Comparison of ENCODE assay signal across 20 cellular contexts in the genomic region with DNA sequence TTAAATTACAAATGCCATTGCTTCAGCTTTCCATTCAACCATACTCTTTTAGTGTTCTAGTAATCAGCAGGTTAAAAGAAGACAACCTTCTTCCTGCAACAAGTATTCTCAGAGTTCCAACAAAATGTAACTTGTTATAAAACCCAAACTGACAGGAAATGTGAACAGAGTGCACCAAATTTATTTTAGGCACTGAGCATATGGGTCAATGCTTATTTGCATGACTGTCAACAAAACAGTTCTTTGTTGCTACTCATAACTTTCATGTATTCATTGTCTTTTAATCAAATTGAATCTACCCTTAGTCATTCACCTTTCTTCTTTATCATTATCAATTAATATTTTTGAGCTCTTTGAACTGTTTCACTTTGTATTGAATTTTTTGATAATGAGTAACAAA.
"Had no signal": no experiment of that assay in that cellular context is flagged by ENCODE, and none has a peak within 500 bp of the region (broad histone marks: within the 10 kb centered on the region; RNA-seq: fewer than 3 reads in every experiment).

No MANE protein-coding gene starts in this region.

- ATAC-seq: activated naive CD4-positive, alpha-beta T cell treated with anti-CD3 and anti-CD28 coated beads, Interleukin-2, amount 50 U/mL, for 72 hours; activated T-cell treated with anti-CD3 and anti-CD28 coated beads, Interleukin-2, amount 50 U/mL, for 4 hours; PC-3 had no signal

- FAIRE-seq: astrocyte had no signal

- DNase-seq: activated B cell treated with CpG ODN at 0.5 μM for 24 hours; activated CD4-positive, alpha-beta memory T cell treated with anti-CD3 and anti-CD28 coated beads for 36 hours; activated CD4-positive, alpha-beta T cell treated with anti-CD3 and anti-CD28 coated beads for 1 hour; activated CD4-positive, alpha-beta T cell treated with anti-CD3 and anti-CD28 coated beads, Interleukin-2, amount 10 ng/mL, durations not matched to agents 24 days and 14 days; activated CD8-positive, alpha-beta memory T cell treated with anti-CD3 and anti-CD28 coated beads for 24 hours; activated effector memory CD4-positive, alpha-beta T cell treated with anti-CD3 and anti-CD28 coated beads, Interleukin-2, amount 50 U/mL, for 16 hours; activated naive CD4-positive, alpha-beta T cell treated with Interleukin-2 at 50 U/mL for 16 hours; activated T-cell treated with anti-CD3 and anti-CD28 coated beads, Interleukin-2, amount 50 U/mL, for 4 hours; amygdala; cortex of kidney; NCI-H1048; NCI-H146; NCI-H187 treated with DMSO at 0.1 percent for 48 hours; NCI-H2081 treated with DMSO at 0.1 percent for 48 hours; NCI-H446; NCI-H524; PC-3; SHP77 treated with DMSO at 0.1 percent for 48 hours had no signal
